In genomic region chr11:61971177-61972111, GRCh38 we compare ENCODE assay signal across 8 cellular contexts. TPM values are rescaled to one million over a fixed set of nuclear protein-coding genes. Genes with fewer than 3 reads are reported as not detected.
DNase-seq lines count a peak whose midpoint lies in the region; ATAC-seq and TF ChIP-seq lines count a peak whose summit lies in the region.

No MANE protein-coding gene starts in this region.

- H3K36me3 ChIP-seq in Panc1 (ENCODE audit: control insufficient read depth, insufficient read depth, low read length) (peaks cover 3% of the 10 kb centered on the region), adrenal gland (replicated peaks in 1 of 2) (no peaks in the 10 kb centered on the region), ovary (no peaks in the 10 kb centered on the region)

- no peaks in the 10 kb centered on the region for H3K27me3 ChIP-seq in Panc1 (ENCODE audit: control insufficient read depth, insufficient read depth, low read length)
- no peaks in the 10 kb centered on the region for H3K27me3 ChIP-seq in adrenal gland
- no peaks in the 10 kb centered on the region for H3K27me3 ChIP-seq in ovary

- H3K27ac ChIP-seq in Panc1 (ENCODE audit: low read length), result peak overlapping the region; percentile 85
- peak overlapping the region; percentile 86 to 98 (median 94) for H3K27ac ChIP-seq in adrenal gland
- H3K27ac ChIP-seq in ovary, result peak overlapping the region; percentile 81 to 96

- POLR2A ChIA-PET in Panc1 (lab: Charles Lee), result interaction anchor here (0.5 to 0.7 kb wide), 2 partner anchors 133 to 890 kb away, joined by 3 to 11 read pairs; no protein-coding TSS in a partner anchor

- H3K9me3 ChIP-seq in Panc1 (ENCODE audit: control insufficient read depth, insufficient read depth, low read depth, low read length) (no peaks in the 10 kb centered on the region), adrenal gland (replicated peaks in 1 of 3) (no peaks in the 10 kb centered on the region), ovary (no peaks in the 10 kb centered on the region)

- peak; percentile 98 for DNase-seq in Daoy (ENCODE audit: low read depth)
- DNase-seq in HuH-7.5 (ENCODE audit: low spot score), result peak; percentile 90
- DNase-seq in Panc1 (ENCODE audit: low read depth, low spot score), result peak; percentile 91
- peak; percentile 99 to 100 (median 100) for DNase-seq in adrenal gland
- DNase-seq in cardiac septum (ENCODE audit: low spot score), result peak; percentile 97
- DNase-seq in ovary, result peak; percentile 99 to 100 (median 99)

- intact Hi-C loops in Panc1 (cut with micrococcal nuclease; ENCODE audit: unreplicated experiment), result loop anchor here (1.0 kb wide), 1 partner anchor 111 kb away; no protein-coding TSS in a partner anchor
- intact Hi-C loops in adrenal gland (cut with DNase I), result no loop called here
- intact Hi-C loops in cardiac septum (cut with DNase I), result loop anchor here (5.0 kb wide), 1 partner anchor 136 kb away; no protein-coding TSS in a partner anchor
- intact Hi-C loops in ovary (cut with DNase I), result no loop called here

- TF ChIP-seq POLR2A in adrenal gland (IDR thresholded peaks at IDR 0.05) (peak in 1 of 2 donors; percentile 82), ovary (IDR thresholded peaks at IDR 0.05) (peak; percentile 43)

- ATAC-seq in Panc1 (peak; percentile 75), GM21390 (IDR thresholded peaks at IDR 0.05; ENCODE audit: unreplicated experiment) (no peak), GM21367 (IDR thresholded peaks at IDR 0.05; ENCODE audit: unreplicated experiment) (no peak)

- no TSS peak for BruUV-seq in Panc1 (replicated peaks; lab: Mats Ljungman, UMichigan)

- in situ Hi-C loops in Panc1 (cut with HindIII; ENCODE audit: low pct_unique_long_range_greater_than_20kb, low sequenced_read_pairs), result no loop called here

- H3K4me3 ChIP-seq in Panc1 (ENCODE audit: low read depth in 2 of 2, low read length in 2 of 2) (0 out of 4 replicates have a peak overlapping the region, but pooled peaks of 1 of the 2 experiments have one; percentile 10), adrenal gland (no peak overlapping the region), ovary (no peak overlapping the region)

- H3K4me1 ChIP-seq in Panc1 (ENCODE audit: control insufficient read depth, insufficient read depth, low read length) (peaks cover 54% of the 10 kb centered on the region), adrenal gland (replicated peaks in 1 of 2) (peaks cover 43 to 58% of the 10 kb centered on the region in 2 donors), ovary (ENCODE audit: insufficient read depth) (peaks cover 29% of the 10 kb centered on the region)

- TF ChIP-seq CTCF in Panc1 (IDR thresholded peaks at IDR 0.05) (no peak), adrenal gland (IDR thresholded peaks at IDR 0.05) (no peak), ovary (IDR thresholded peaks at IDR 0.05) (no peak)

- peak; percentile 73 for TF ChIP-seq EP300 in ovary (IDR thresholded peaks at IDR 0.05)

- 10 to 14% (median 13%) methylated on average over 10 to 16 of the region's 16 CpGs for WGBS in adrenal gland, 4 donors
- 4 to 9% (median 6%) methylated on average over 16 of the region's 16 CpGs for WGBS in ovary, 3 donors

- CTCF ChIA-PET in Panc1 (lab: Charles Lee), result interaction anchor here (0.7 kb wide), 1 partner anchor 23 kb away, joined by 6 read pairs; no protein-coding TSS in a partner anchor

RNA-seq across cellular contexts. Expression of gene FTH1, which starts 4.0 kb away (rescaled TPM):
- 184 and 219 TPM in 2 replicates for total RNA-seq in Daoy (2014; rRNA removed; shearing (Covaris generic))
- total RNA-seq in Panc1 (2021; ENCODE audit: unreplicated experiment) (2,322 TPM), adrenal gland (1,000 to 10,000 TPM; 1,483 to 5,565 (median 3,595) TPM), cardiac septum (3,174 TPM), ovary (1,000 to 10,000 TPM; 1,118 to 2,442 (median 2,118) TPM)
- 3,101 TPM for polyA plus RNA-seq in Panc1 (2012; ENCODE audit: insufficient read length)
- polyA plus RNA-seq in adrenal gland (1,000 to 10,000 TPM; 2,586 to 4,544 (median 2,902) TPM), ovary (1,000 to 10,000 TPM; 2,228 to 5,649 TPM)

RNA-seq across cellular contexts. Expression of gene BEST1, which starts 21.3 kb away (rescaled TPM):
- total RNA-seq in Daoy (2014; rRNA removed; shearing (Covaris generic)), result 0.65 TPM in 1 of 2 replicates, not detected in the other
- total RNA-seq in Panc1 (2021; ENCODE audit: unreplicated experiment), result 0.13 TPM
- 0.59 TPM for polyA plus RNA-seq in Panc1 (2012; ENCODE audit: insufficient read length)
- 1 to 10 TPM; 2.4 to 5.2 (median 3.9) TPM for total RNA-seq in adrenal gland
- 1 to 10 TPM; 1.4 to 6.8 (median 4.8) TPM for polyA plus RNA-seq in adrenal gland
- 1.1 TPM for total RNA-seq in cardiac septum
- 10 to 100 TPM in 1 of 7 donors, 1 to 10 TPM in 6; 1.0 to 17.8 (median 6.1) TPM for total RNA-seq in ovary
- 1 to 10 TPM; 3.5 to 4.0 TPM for polyA plus RNA-seq in ovary

RNA-seq across cellular contexts. Expression of gene RAB3IL1, which starts 54.1 kb away (rescaled TPM):
- 0.40 and 2.2 TPM in 2 replicates for total RNA-seq in Daoy (2014; rRNA removed; shearing (Covaris generic))
- total RNA-seq in Panc1 (2021; ENCODE audit: unreplicated experiment) (8.9 TPM), adrenal gland (10 to 100 TPM; 10.9 to 23.7 (median 20.1) TPM), cardiac septum (9.4 TPM), ovary (10 to 100 TPM; 14.1 to 90.0 (median 53.8) TPM)
- 17.7 TPM for polyA plus RNA-seq in Panc1 (2012; ENCODE audit: insufficient read length)
- polyA plus RNA-seq in adrenal gland (10 to 100 TPM in 2 of 3 donors, 1 to 10 TPM in 1; 2.7 to 17.4 (median 15.5) TPM), ovary (10 to 100 TPM in 1 of 2 donors, 1 to 10 TPM in 1; 4.5 to 42.8 TPM)

Comparison
In these comparisons a context has a peak if more than half of its experiments do, and no peak if none do; other contexts are left out.
1. intact Hi-C loops: an anchor here in Panc1 (1.0 kb wide) and cardiac septum (5.0 kb wide); none called in adrenal gland and ovary.